ENCODE assay signal across 8 cellular contexts in genomic region chrX:109485470-109486340, GRCh38. TPM values are rescaled to one million over a fixed set of nuclear protein-coding genes. Genes with fewer than 3 reads are reported as not detected.
DNase-seq lines count a peak whose midpoint lies in the region; ATAC-seq and TF ChIP-seq lines count a peak whose summit lies in the region.

No MANE protein-coding gene starts in this region.

- no peaks in the 10 kb centered on the region for H3K9me3 ChIP-seq in breast epithelium

- no peak for TF ChIP-seq POLR2A in breast epithelium (IDR thresholded peaks at IDR 0.05)

- peak; percentile 75 for TF ChIP-seq CTCF in HFF-Myc (IDR thresholded peaks at IDR 0.05; ENCODE audit: low read depth, low read length, missing control alignments)
- peak; percentile 85 to 97 (median 96) for TF ChIP-seq CTCF in breast epithelium (IDR thresholded peaks at IDR 0.05)

- H3K4me3 ChIP-seq in HFF-Myc (replicated peaks; ENCODE audit: low read depth, low read length) (no peak overlapping the region), breast epithelium (no peak overlapping the region)

- no peak for ATAC-seq in HG03521 (IDR thresholded peaks at IDR 0.05; ENCODE audit: unreplicated experiment)

- no peak overlapping the region for H3K27ac ChIP-seq in breast epithelium

- DNase-seq in GDM1 (lab: John Stamatoyannopoulos, UW) (peak; percentile 53), HFF-Myc (ENCODE audit: extremely low read depth, low read depth) (no peak), NCI-H2029 (lab: John Stamatoyannopoulos, UW) (peak; percentile 2), UCSD-AML1 (lab: John Stamatoyannopoulos, UW; ENCODE audit: unreplicated experiment) (peak; percentile 43), breast epithelium (ENCODE audit: low spot score in 2 of 2) (peak; percentile 51), islet precursor cell (peak; percentile 79)
- peak; percentile 42 for DNase-seq in stimulated activated CD4-positive, alpha-beta T cell treated with anti-CD3 and anti-CD28 coated beads, Interleukin-1b, Interleukin-23, amount 100 ng/mL, for 48 hours

- H3K4me1 ChIP-seq in breast epithelium = no peaks in the 10 kb centered on the region

- intact Hi-C loops in breast epithelium (cut with DNase I; ENCODE audit: low total_unique reads) = no loop called here

- peaks cover 0 to 33% of the 10 kb centered on the region in 2 donors for H3K27me3 ChIP-seq in breast epithelium

- no peaks in the 10 kb centered on the region for H3K36me3 ChIP-seq in breast epithelium

RNA-seq across cellular contexts. Expression of gene GUCY2F, which starts 3.8 kb away (rescaled TPM):
- not detected for total RNA-seq in breast epithelium

RNA-seq across cellular contexts. Expression of gene NXT2, which starts 50.9 kb away (rescaled TPM):
- total RNA-seq in breast epithelium = 10 to 100 TPM in 2 of 3 donors, 1 to 10 TPM in 1; 9.5 to 17.9 (median 12.3) TPM
